20 cellular contexts compared by ENCODE assay signal in the genomic region with DNA sequence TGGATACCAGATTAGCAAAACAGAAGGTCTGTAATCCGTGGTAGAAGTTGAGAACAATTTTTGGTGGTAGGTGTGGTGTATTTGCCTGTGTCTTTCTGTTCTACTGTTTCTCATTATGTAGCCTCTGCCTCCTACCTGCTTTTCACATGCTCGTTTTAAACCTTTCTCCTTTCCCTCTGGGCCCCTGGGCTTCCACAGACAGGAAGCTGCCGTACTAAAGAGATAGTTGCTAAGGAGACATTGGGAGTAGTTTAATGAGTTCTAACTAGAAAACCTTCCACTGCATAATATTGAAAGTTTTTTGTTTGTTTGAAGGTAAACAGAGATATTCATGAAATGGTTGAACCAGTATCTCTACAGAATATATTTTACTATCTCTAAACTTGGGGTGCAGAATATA.
DNase-seq lines count a peak whose midpoint lies in the region; ATAC-seq and TF ChIP-seq lines count a peak whose summit lies in the region.
"Had no signal": no experiment of that assay in that cellular context is flagged by ENCODE, and none has a peak within 500 bp of the region (broad histone marks: within the 10 kb centered on the region; RNA-seq: fewer than 3 reads in every experiment).

No MANE protein-coding gene starts in this region.

- H3K4me1 Mint-ChIP-seq in endothelial cell (ENCODE audit: unreplicated experiment) (peaks cover 19% of the 10 kb centered on the region), osteocyte (ENCODE audit: unreplicated experiment) (no peaks in the 10 kb centered on the region), T-cell (no peaks in the 10 kb centered on the region)
- H3K4me1 Mint-ChIP-seq: stimulated activated effector memory CD8-positive, alpha-beta T cell treated with anti-CD3 and anti-CD28 coated beads, Interleukin-12 subunit alpha, Interleukin-12 subunit beta, amount 100 ng/mL, for 72 hours had no signal

- no peaks in the 10 kb centered on the region for H3K27me3 Mint-ChIP-seq in endothelial cell (ENCODE audit: unreplicated experiment)
- no peaks in the 10 kb centered on the region for H3K27me3 Mint-ChIP-seq in osteocyte (ENCODE audit: unreplicated experiment)
- no peaks in the 10 kb centered on the region for H3K27me3 Mint-ChIP-seq in T-cell

- CTCF ChIA-PET in T-cell (lab: Charles Lee): no interaction called here

- peak; percentile 34 for DNase-seq in KBM-7
- peak; percentile 86 for DNase-seq in OCI-M1 (lab: John Stamatoyannopoulos, UW)
- DNase-seq in endothelial cell (ENCODE audit: low spot score): peak; percentile 9
- DNase-seq in osteocyte (ENCODE audit: extremely low spot score, unreplicated experiment): peak; percentile 7
- DNase-seq in T-cell: no peak
- no peak for DNase-seq in SHP77 treated with DMSO at 0.1 percent for 48 hours (lab: John Stamatoyannopoulos, UW)
- DNase-seq: activated CD4-positive, alpha-beta T cell treated with anti-CD3 and anti-CD28 coated beads for 1 hour; activated CD8-positive, alpha-beta T cell treated with anti-CD3 and anti-CD28 coated beads, Interleukin-2, amount 10 ng/mL, durations not matched to agents 7 days and 5 days; activated T-cell treated with anti-CD3 and anti-CD28 coated beads, Interleukin-2, amount 50 U/mL, for 1 hour; adrenal gland; CD4-positive, alpha-beta memory T cell; GF-D8; mucosa of descending colon; NCI-H1092; NCI-H1930; stimulated activated CD4-positive, alpha-beta T cell treated with anti-CD3 and anti-CD28 coated beads, Interleukin-2, amount 100 ng/mL, for 24 hours; T-helper 9 cell had no signal

- in situ Hi-C loops in KBM-7 (cut with MboI; ENCODE audit: low pct_unique_long_range_greater_than_20kb, low sequenced_read_pairs): no loop called here

- POLR2A ChIA-PET in T-cell (lab: Charles Lee): no interaction called here

- H3K36me3 Mint-ChIP-seq in endothelial cell (ENCODE audit: low read depth, unreplicated experiment) (no peaks in the 10 kb centered on the region), osteocyte (ENCODE audit: unreplicated experiment) (no peaks in the 10 kb centered on the region), T-cell (no peaks in the 10 kb centered on the region)
- H3K36me3 Mint-ChIP-seq: CD4-positive, alpha-beta memory T cell; stimulated activated effector memory CD8-positive, alpha-beta T cell treated with anti-CD3 and anti-CD28 coated beads, Interleukin-12 subunit alpha, Interleukin-12 subunit beta, amount 100 ng/mL, for 72 hours had no signal

- peak overlapping the region; percentile 95 for H3K27ac Mint-ChIP-seq in endothelial cell (ENCODE audit: unreplicated experiment)
- H3K27ac Mint-ChIP-seq in osteocyte (ENCODE audit: unreplicated experiment): no peak overlapping the region
- H3K27ac Mint-ChIP-seq in T-cell: no peak overlapping the region
- H3K27ac Mint-ChIP-seq: activated CD8-positive, alpha-beta T cell treated with anti-CD3 and anti-CD28 coated beads, Interleukin-2, amount 10 ng/mL, durations not matched to agents 7 days and 5 days; CD4-positive, alpha-beta memory T cell; stimulated activated effector memory CD8-positive, alpha-beta T cell treated with anti-CD3 and anti-CD28 coated beads, Interleukin-12 subunit alpha, Interleukin-12 subunit beta, amount 100 ng/mL, for 72 hours had no signal

- ATAC-seq in T-cell (replicated peaks in 1 of 4): no peak
- no peak for ATAC-seq in HG02970 (IDR thresholded peaks at IDR 0.05; ENCODE audit: low FRiP score, unreplicated experiment)
- ATAC-seq: activated CD8-positive, alpha-beta T cell treated with anti-CD3 and anti-CD28 coated beads, Interleukin-2, amount 10 ng/mL, durations not matched to agents 7 days and 5 days; left lobe of liver; mucosa of descending colon; stimulated activated effector memory CD8-positive, alpha-beta T cell treated with anti-CD3 and anti-CD28 coated beads, Interleukin-12 subunit alpha, Interleukin-12 subunit beta, amount 100 ng/mL, for 72 hours had no signal

- H3K9me3 Mint-ChIP-seq in endothelial cell (ENCODE audit: unreplicated experiment) (no peaks in the 10 kb centered on the region), osteocyte (ENCODE audit: unreplicated experiment) (peaks cover under 1% of the 10 kb centered on the region), T-cell (no peaks in the 10 kb centered on the region)
- H3K9me3 Mint-ChIP-seq: CD4-positive, alpha-beta memory T cell; stimulated activated effector memory CD8-positive, alpha-beta T cell treated with anti-CD3 and anti-CD28 coated beads, Interleukin-12 subunit alpha, Interleukin-12 subunit beta, amount 100 ng/mL, for 72 hours had no signal

- TF ChIP-seq CTCF in endothelial cell (IDR thresholded peaks at IDR 0.05; ENCODE audit: unreplicated experiment): no peak
- TF ChIP-seq CTCF in osteocyte (IDR thresholded peaks at IDR 0.05): no peak

- H3K4me3 Mint-ChIP-seq in endothelial cell (ENCODE audit: unreplicated experiment): peak overlapping the region; percentile 19
- H3K4me3 Mint-ChIP-seq in osteocyte (ENCODE audit: unreplicated experiment): no peak overlapping the region
- H3K4me3 Mint-ChIP-seq in T-cell: no peak overlapping the region
- H3K4me3 Mint-ChIP-seq: activated CD8-positive, alpha-beta T cell treated with anti-CD3 and anti-CD28 coated beads, Interleukin-2, amount 10 ng/mL, durations not matched to agents 7 days and 5 days; CD4-positive, alpha-beta memory T cell; stimulated activated effector memory CD8-positive, alpha-beta T cell treated with anti-CD3 and anti-CD28 coated beads, Interleukin-12 subunit alpha, Interleukin-12 subunit beta, amount 100 ng/mL, for 72 hours had no signal

Comparison
In these comparisons a context has a peak if more than half of its experiments do, and no peak if none do; other contexts are left out.
1. DNase-seq: peak in KBM-7 (single experiment), OCI-M1 (single experiment), endothelial cell (single experiment) and osteocyte (single experiment); none in T-cell (0 of 34) and SHP77 treated with DMSO at 0.1 percent for 48 hours (single experiment).